In genomic region chr4:184812181-184812542, GRCh38 we compare ENCODE assay signal across 2 cellular contexts.
TF ChIP-seq lines count a peak whose summit lies in the region.

No MANE protein-coding gene starts in this region.

TF ChIP-seq in liver, 16 proteins besides CTCF, POLR2A, EP300 and RAD21:
- no peak for TF ChIP-seq FOXA1 (IDR thresholded peaks at IDR 0.05)
- TF ChIP-seq JUND (IDR thresholded peaks at IDR 0.05), result no peak
- TF ChIP-seq FOXA2 (IDR thresholded peaks at IDR 0.05), result no peak
- TF ChIP-seq SP1 (IDR thresholded peaks at IDR 0.05), result no peak
- TF ChIP-seq, protein P1, sequence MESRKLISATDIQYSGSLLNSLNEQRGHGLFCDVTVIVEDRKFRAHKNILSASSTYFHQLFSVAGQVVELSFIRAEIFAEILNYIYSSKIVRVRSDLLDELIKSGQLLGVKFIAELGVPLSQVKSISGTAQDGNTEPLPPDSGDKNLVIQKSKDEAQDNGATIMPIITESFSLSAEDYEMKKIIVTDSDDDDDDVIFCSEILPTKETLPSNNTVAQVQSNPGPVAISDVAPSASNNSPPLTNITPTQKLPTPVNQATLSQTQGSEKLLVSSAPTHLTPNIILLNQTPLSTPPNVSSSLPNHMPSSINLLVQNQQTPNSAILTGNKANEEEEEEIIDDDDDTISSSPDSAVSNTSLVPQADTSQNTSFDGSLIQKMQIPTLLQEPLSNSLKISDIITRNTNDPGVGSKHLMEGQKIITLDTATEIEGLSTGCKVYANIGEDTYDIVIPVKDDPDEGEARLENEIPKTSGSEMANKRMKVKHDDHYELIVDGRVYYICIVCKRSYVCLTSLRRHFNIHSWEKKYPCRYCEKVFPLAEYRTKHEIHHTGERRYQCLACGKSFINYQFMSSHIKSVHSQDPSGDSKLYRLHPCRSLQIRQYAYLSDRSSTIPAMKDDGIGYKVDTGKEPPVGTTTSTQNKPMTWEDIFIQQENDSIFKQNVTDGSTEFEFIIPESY (IDR thresholded peaks at IDR 0.05), result no peak
- no peak for TF ChIP-seq YY1 (IDR thresholded peaks at IDR 0.05)
- no peak for TF ChIP-seq HNF4G (IDR thresholded peaks at IDR 0.05)
- no peak for TF ChIP-seq REST (IDR thresholded peaks at IDR 0.05)

TF ChIP-seq in HepG2, 621 proteins besides CTCF, POLR2A, EP300 and RAD21:
- TF ChIP-seq TEAD3 (CRISPR knock-in tag; optimal IDR thresholded peaks at IDR 0.05; ENCODE audit: borderline replicate concordance) (no peak), FIP1L1 (IDR thresholded peaks at IDR 0.05; ENCODE audit: borderline replicate concordance, insufficient read depth, low read depth, low read length) (no peak), JDP2 (CRISPR knock-in tag; IDR thresholded peaks at IDR 0.05; ENCODE audit: borderline replicate concordance) (no peak), ZNF234 (CRISPR knock-in tag; conservative IDR thresholded peaks at IDR 0.05) (no peak), SIX4 (CRISPR knock-in tag; IDR thresholded peaks at IDR 0.05) (no peak), ARNTL (CRISPR knock-in tag; IDR thresholded peaks at IDR 0.05) (no peak), SNAI1 (CRISPR knock-in tag; IDR thresholded peaks at IDR 0.05; ENCODE audit: borderline replicate concordance) (no peak), NR2C2 (CRISPR knock-in tag; IDR thresholded peaks at IDR 0.05; ENCODE audit: borderline replicate concordance) (no peak), ZNF441 (CRISPR knock-in tag; IDR thresholded peaks at IDR 0.05; ENCODE audit: borderline replicate concordance) (no peak), ONECUT2 (CRISPR knock-in tag; IDR thresholded peaks at IDR 0.05) (no peak), ZNF598 (CRISPR knock-in tag; IDR thresholded peaks at IDR 0.05; ENCODE audit: borderline replicate concordance) (no peak)
